In genomic region chr5:143390941-143391340, GRCh38 we compare ENCODE assay signal across 23 cellular contexts.
"Had no signal": no experiment of that assay in that cellular context is flagged by ENCODE, and none has a peak within 500 bp of the region (broad histone marks: within the 10 kb centered on the region; RNA-seq: fewer than 3 reads in every experiment).

No MANE protein-coding gene starts in this region.

- H3K27ac Mint-ChIP-seq: activated CD4-positive, alpha-beta memory T cell treated with anti-CD3 and anti-CD28 coated beads for 36 hours; activated naive CD8-positive, alpha-beta T cell treated with anti-CD3 and anti-CD28 coated beads, Interleukin-2, amount 10 ng/mL, durations not matched to agents 7 days and 5 days; activated T-cell treated with anti-CD3 and anti-CD28 coated beads, Interleukin-2, amount 50 U/mL, for 24 hours; activated T-helper 2 cell treated with anti-CD3 and anti-CD28 coated beads, Interferon-gamma antibody, Interleukin-2, Interleukin-4, amounts not matched to agents 10 μg/mL and 5 μg/mL and 100 μg/mL, durations not matched to agents 14 hours and 24 hours and 36 hours; brain; natural killer cell had no signal

- H3K4me3 ChIP-seq: hepatocyte, lower lobe of right lung, ovary, spleen, tibial artery had no signal

- H3K27me3 Mint-ChIP-seq: activated CD4-positive, alpha-beta memory T cell treated with anti-CD3 and anti-CD28 coated beads for 36 hours; activated naive CD8-positive, alpha-beta T cell treated with anti-CD3 and anti-CD28 coated beads, Interleukin-2, amount 10 ng/mL, durations not matched to agents 7 days and 5 days; activated T-cell treated with anti-CD3 and anti-CD28 coated beads, Interleukin-2, amount 50 U/mL, for 24 hours; brain had no signal

- H3K4me3 Mint-ChIP-seq: activated CD4-positive, alpha-beta memory T cell treated with anti-CD3 and anti-CD28 coated beads for 36 hours; activated naive CD8-positive, alpha-beta T cell treated with anti-CD3 and anti-CD28 coated beads, Interleukin-2, amount 10 ng/mL, durations not matched to agents 7 days and 5 days; activated T-cell treated with anti-CD3 and anti-CD28 coated beads, Interleukin-2, amount 50 U/mL, for 24 hours; brain had no signal

- H3K27me3 ChIP-seq: dorsolateral prefrontal cortex, hepatocyte, ovary, spleen, tibial artery had no signal

- DNase-seq: activated CD4-positive, alpha-beta memory T cell treated with anti-CD3 and anti-CD28 coated beads for 36 hours; activated naive CD4-positive, alpha-beta T cell treated with Interleukin-2 at 50 U/mL for 16 hours; activated naive CD8-positive, alpha-beta T cell treated with anti-CD3 and anti-CD28 coated beads, Interleukin-2, amount 10 ng/mL, durations not matched to agents 7 days and 5 days; activated T-cell treated with anti-CD3 and anti-CD28 coated beads, Interleukin-2, amount 50 U/mL, for 24 hours; anterior cingulate cortex; caudate nucleus; dorsolateral prefrontal cortex; islet precursor cell; left colon; lower lobe of right lung; natural killer cell; ovary; spleen; stimulated activated CD4-positive, alpha-beta T cell treated with anti-CD3 and anti-CD28 coated beads, Interleukin-4, amount 100 ng/mL, for 4 hours; stimulated activated naive CD4-positive, alpha-beta T cell; substantia nigra; SW 1271; T-helper 2 cell; tibial artery had no signal

- H3K9me3 Mint-ChIP-seq: activated T-cell treated with anti-CD3 and anti-CD28 coated beads, Interleukin-2, amount 50 U/mL, for 24 hours; natural killer cell had no signal

- H3K9me3 ChIP-seq: lower lobe of right lung, ovary had no signal

- H3K27ac ChIP-seq: dorsolateral prefrontal cortex, epithelial cell of prostate, hepatocyte, lower lobe of right lung, ovary, spleen, tibial artery had no signal

- H3K36me3 ChIP-seq: lower lobe of right lung, ovary, tibial artery had no signal
